Comparison of ENCODE assay signal across 13 cellular contexts in genomic region chr6:166365806-166366205, GRCh38. TPM values are rescaled to one million over a fixed set of nuclear protein-coding genes. Genes with fewer than 3 reads are reported as not detected.
A peak's percentile ranks its signal among the peaks of the same experiment; 100 is the strongest.
DNase-seq lines count a peak whose midpoint lies in the region; ATAC-seq, FAIRE-seq and TF ChIP-seq lines count a peak whose summit lies in the region.
"Had no signal": no experiment of that assay in that cellular context is flagged by ENCODE, and none has a peak within 500 bp of the region (broad histone marks: within the 10 kb centered on the region; RNA-seq: fewer than 3 reads in every experiment).

No MANE protein-coding gene starts in this region.

- no peak overlapping the region for H2BK15ac ChIP-seq in mesenchymal stem cell (ENCODE audit: low read depth, poor library complexity, severe bottlenecking)

- H3K9me3 ChIP-seq in left ventricle myocardium inferior (replicated peaks): no peaks in the 10 kb centered on the region
- no peaks in the 10 kb centered on the region for H3K9me3 ChIP-seq in GM12878 (replicated peaks; ENCODE audit: control insufficient read depth, insufficient read depth, low read length)
- H3K9me3 ChIP-seq in iPS-18a (ENCODE audit: control insufficient read depth, low read depth, low read length): no peaks in the 10 kb centered on the region
- no peaks in the 10 kb centered on the region for H3K9me3 ChIP-seq in mesenchymal stem cell (ENCODE audit: control insufficient read depth, low read length)
- H3K9me3 ChIP-seq: upper lobe of right lung had no signal

- H3K4me1 ChIP-seq in left ventricle myocardium inferior (peaks cover 94% of the 10 kb centered on the region), GM12878 (ENCODE audit: control insufficient read depth, insufficient read depth, low read length) (no peaks in the 10 kb centered on the region), iPS-18a (ENCODE audit: control insufficient read depth, low read depth, low read length) (peaks cover 28% of the 10 kb centered on the region), mesenchymal stem cell (ENCODE audit: control insufficient read depth, insufficient read depth, low read depth, low read length) (no peaks in the 10 kb centered on the region)
- H3K4me1 ChIP-seq: upper lobe of right lung had no signal

- no peak overlapping the region for H3K18ac ChIP-seq in mesenchymal stem cell (ENCODE audit: low read depth in 1 of 2, low read length in 2 of 2)

- no peak for TF ChIP-seq POLR2A in GM12878 (IDR thresholded peaks at IDR 0.05; ENCODE audit: low read depth, low read length)

- TF ChIP-seq CTCF in left ventricle myocardium inferior (IDR thresholded peaks at IDR 0.05; ENCODE audit: borderline replicate concordance): no peak
- TF ChIP-seq CTCF in GM12878 (IDR thresholded peaks at IDR 0.05 in 2 of 3, conservative IDR thresholded peaks at IDR 0.05 in 1 of 3; ENCODE audit: control insufficient read depth in 2 of 3, extremely low read depth in 1 of 3, insufficient read depth in 1 of 3, low read depth in 3 of 3, low read length in 3 of 3): no peak

- ATAC-seq in GM12878 (peak; percentile 21; the same call in 1 of the 3 replicates), HG03520 (IDR thresholded peaks at IDR 0.05; ENCODE audit: unreplicated experiment) (no peak), GM18511 (IDR thresholded peaks at IDR 0.05; ENCODE audit: unreplicated experiment) (no peak), HG02852 (IDR thresholded peaks at IDR 0.05; ENCODE audit: unreplicated experiment) (no peak)
- ATAC-seq: upper lobe of right lung had no signal

- H3K79me1 ChIP-seq in mesenchymal stem cell (replicated peaks; ENCODE audit: low read length, poor library complexity, severe bottlenecking): no peaks in the 10 kb centered on the region

- no peak overlapping the region for H4K91ac ChIP-seq in mesenchymal stem cell (ENCODE audit: low read length)

- no peak overlapping the region for H4K8ac ChIP-seq in mesenchymal stem cell (ENCODE audit: low read length)

- in situ Hi-C loops in GM12878 (cut with MboI): no loop called here

- H3K4me3 ChIP-seq in left ventricle myocardium inferior (no peak overlapping the region), GM12878 (no peak overlapping the region), iPS-18a (ENCODE audit: low read length) (peak overlapping the region; percentile 39), mesenchymal stem cell (ENCODE audit: insufficient read depth in 1 of 2, low read depth in 1 of 2, low read length in 2 of 2) (no peak overlapping the region)
- H3K4me3 ChIP-seq: upper lobe of right lung had no signal

- no peak for TF ChIP-seq RAD21 in GM12878 (IDR thresholded peaks at IDR 0.05; ENCODE audit: insufficient read depth, low read depth, low read length)

- CTCF ChIA-PET in GM12878 (lab: Yijun Ruan, JAX): interaction anchor here (2.1 kb wide), 1 partner anchor 15 kb away, joined by 11 read pairs; no protein-coding TSS in a partner anchor

- intact Hi-C loops in left ventricle myocardium inferior (cut with micrococcal nuclease): no loop called here
- intact Hi-C loops in cardiac septum (cut with DNase I): loop anchor here (2.0 kb wide), 1 partner anchor 17 kb away; the partner anchor contains the start of gene MPC1
- intact Hi-C loops in GM12878 (cut with micrococcal nuclease; ENCODE audit: unreplicated experiment): no loop called here

- H2BK120ac ChIP-seq in mesenchymal stem cell (ENCODE audit: low read depth, low read length): no peak overlapping the region

- no peak for DNase-seq in left ventricle myocardium inferior
- DNase-seq in cardiac septum (ENCODE audit: low spot score): no peak
- DNase-seq in GM12878 (ENCODE audit: low read depth, low spot score): no peak
- DNase-seq in mesenchymal stem cell: no peak
- DNase-seq: NCI-H1417 treated with DMSO at 0.1 percent for 48 hours, NCI-H69, SHP77, upper lobe of right lung had no signal

- no peaks in the 10 kb centered on the region for H3K27me3 ChIP-seq in left ventricle myocardium inferior (ENCODE audit: low read depth)
- no peaks in the 10 kb centered on the region for H3K27me3 ChIP-seq in GM12878 (replicated peaks in 1 of 2; ENCODE audit: control insufficient read depth in 2 of 2, insufficient read depth in 2 of 2, low read length in 1 of 2)
- H3K27me3 ChIP-seq in iPS-18a (ENCODE audit: control insufficient read depth, insufficient read depth, low read length): no peaks in the 10 kb centered on the region
- H3K27me3 ChIP-seq in mesenchymal stem cell (ENCODE audit: control insufficient read depth in 1 of 2, insufficient read depth in 1 of 2, low read length in 2 of 2): no peaks in the 10 kb centered on the region
- H3K27me3 ChIP-seq: upper lobe of right lung had no signal

- H3K9ac ChIP-seq in GM12878 (ENCODE audit: control insufficient read depth, insufficient read depth, low read length) (no peak overlapping the region), iPS-18a (ENCODE audit: low read length) (peak overlapping the region; percentile 52), mesenchymal stem cell (ENCODE audit: low read length) (no peak overlapping the region)

- no TSS peak for BruUV-seq in GM12878 (replicated peaks; lab: Mats Ljungman, UMichigan)

- H3K27ac ChIP-seq in left ventricle myocardium inferior (replicated peaks): peak overlapping the region; percentile 83
- no peak overlapping the region for H3K27ac ChIP-seq in GM12878 (ENCODE audit: control insufficient read depth, insufficient read depth)
- peak overlapping the region; percentile 80 for H3K27ac ChIP-seq in iPS-18a (ENCODE audit: low read length)
- H3K27ac ChIP-seq in mesenchymal stem cell (ENCODE audit: low read length, poor library complexity, severe bottlenecking): no peak overlapping the region
- H3K27ac ChIP-seq: upper lobe of right lung had no signal

- H3K14ac ChIP-seq in mesenchymal stem cell (ENCODE audit: low read length in 2 of 2): no peak overlapping the region

- H2BK5ac ChIP-seq in mesenchymal stem cell (ENCODE audit: low read depth, low read length, poor library complexity, severe bottlenecking): no peak overlapping the region

- H2BK12ac ChIP-seq in mesenchymal stem cell (ENCODE audit: low read length in 2 of 2): no peak overlapping the region

- H2AK5ac ChIP-seq in mesenchymal stem cell (ENCODE audit: low read length, severe bottlenecking): no peak overlapping the region

- no peaks in the 10 kb centered on the region for H3K79me2 ChIP-seq in GM12878 (ENCODE audit: control insufficient read depth, insufficient read depth, low read length)

- no peak overlapping the region for H3K4me2 ChIP-seq in GM12878 (ENCODE audit: control insufficient read depth, insufficient read depth)
- no peak overlapping the region for H3K4me2 ChIP-seq in mesenchymal stem cell (ENCODE audit: low read length, poor library complexity, severe bottlenecking)

- SMC1A ChIA-PET in GM12878 (lab: Charles Lee; ENCODE audit: uncharacterized antibody, unreplicated experiment): interaction anchor here (1.4 to 2.8 kb wide), 2 partner anchors 13 to 33 kb away, joined by 5 to 7 read pairs; no protein-coding TSS in a partner anchor

- H2AFZ ChIP-seq in GM12878 (ENCODE audit: control insufficient read depth, low read depth, low read length): no peak overlapping the region
- H2AFZ ChIP-seq in mesenchymal stem cell (ENCODE audit: low read depth, low read length): no peak overlapping the region

- 32% methylated on average over 6 of the region's 6 CpGs for WGBS in GM12878 (ENCODE audit: insufficient coverage, insufficient replicate concordance, low lambda C conversion rate, missing lambda C conversion rate)
- 83% methylated on average over 6 of the region's 6 CpGs for WGBS in mesenchymal stem cell

- H4K20me1 ChIP-seq in GM12878 (ENCODE audit: control insufficient read depth, insufficient read depth): no peaks in the 10 kb centered on the region

- TF ChIP-seq EP300 in GM12878 (IDR thresholded peaks at IDR 0.05; ENCODE audit: borderline replicate concordance in 1 of 2, control insufficient read depth in 1 of 2, low read depth in 2 of 2, low read length in 2 of 2): no peak

- FAIRE-seq in GM12878 (lab: Jason Lieb, UNC): no peak
- FAIRE-seq: HTR-8/SVneo had no signal

- no peak overlapping the region for H3K23ac ChIP-seq in mesenchymal stem cell (ENCODE audit: low read length in 2 of 2)

- H3K4ac ChIP-seq in mesenchymal stem cell (ENCODE audit: low read depth in 1 of 2, low read length in 2 of 2): no peak overlapping the region

- RAD21 ChIA-PET in GM12878 (lab: Charles Lee; ENCODE audit: unreplicated experiment): interaction anchor here (2.6 kb wide), 1 partner anchor 15 kb away, joined by 14 read pairs; no protein-coding TSS in a partner anchor

- POLR2A ChIA-PET in GM12878 (lab: Charles Lee): no interaction called here

- H3K36me3 ChIP-seq in left ventricle myocardium inferior: peaks cover 60% of the 10 kb centered on the region
- H3K36me3 ChIP-seq in GM12878 (ENCODE audit: control insufficient read depth in 2 of 2, insufficient read depth in 2 of 2, low read length in 1 of 2): peaks cover 2 to 18% of the 10 kb centered on the region in 2 experiments; a peak in 3 of 4 replicates
- no peaks in the 10 kb centered on the region for H3K36me3 ChIP-seq in iPS-18a (ENCODE audit: control insufficient read depth, low read depth, low read length)
- H3K36me3 ChIP-seq in mesenchymal stem cell (ENCODE audit: control insufficient read depth in 1 of 2, insufficient read depth in 2 of 2, low read depth in 1 of 2, low read length in 2 of 2): peaks cover 0 to 3% of the 10 kb centered on the region in 2 experiments

RNA-seq across cellular contexts. Expression of gene MPC1, which starts 16.9 kb away (rescaled TPM):
- total RNA-seq in left ventricle myocardium inferior (531 TPM), cardiac septum (396 TPM), GM12878 (2014; rRNA removed) (60.8 and 78.8 TPM in 2 replicates), GM12878 (2014; rRNA removed; fragmentation: Illumina TruSeq; extraction: Trizol) (76.1 and 76.7 TPM in 2 replicates), GM12878 (2021) (51.6 and 55.0 TPM in 2 replicates)
- 7.7 and 10.5 TPM in 2 replicates for total RNA-seq in GM12878 (2013; cell fraction: nucleolus; rRNA removed)
- polyA plus RNA-seq in GM12878 (2011; ENCODE audit: low read depth): 17.6 TPM
- polyA plus RNA-seq in GM12878 (2011; rRNA removed) (53.2 and 58.5 TPM in 2 replicates), GM12878 (2014; fragmentation: Illumina TruSeq; extraction: Trizol) (93.8 and 100 TPM in 2 replicates), GM12878 (2014; fragmentation: Nextera tagmentation; extraction: Ambion mirVana) (10 to 100 TPM; 81.5 to 97.0 TPM), GM12878 (2014; rRNA removed) (61.5 and 61.9 TPM in 2 replicates), GM12878 (2016; fragmentation: Nextera tagmentation; extraction: Ambion mirVana) (100 to 1,000 TPM; 173 to 177 TPM)
- 39.8 and 50.1 TPM in 2 replicates for polyA plus RNA-seq in GM12878 (2011; cell fraction: cytosol; rRNA removed)
- 25.9 and 30.5 TPM in 2 replicates for polyA plus RNA-seq in GM12878 (2011; cell fraction: nucleus; rRNA removed)
- polyA plus RNA-seq in GM12878 (2012): 35.1 and 37.5 TPM in 2 replicates
- polyA minus RNA-seq in GM12878 (2011; rRNA and poly(A)+ RNA removed): 16.5 and 20.0 TPM in 2 replicates
- 9.0 and 14.8 TPM in 2 replicates for polyA minus RNA-seq in GM12878 (2011; cell fraction: cytosol; rRNA and poly(A)+ RNA removed)
- 3.6 and 3.8 TPM in 2 replicates for polyA minus RNA-seq in GM12878 (2011; cell fraction: nucleus; rRNA and poly(A)+ RNA removed)
- 37.8 TPM for polyA plus RNA-seq in mesenchymal stem cell (2013, experiment 1 of 2)
- 40.1 TPM for polyA plus RNA-seq in mesenchymal stem cell (2013, experiment 2 of 2)

RNA-seq across cellular contexts. Expression of gene SFT2D1, which starts 23.5 kb away (rescaled TPM):
- 19.3 TPM for total RNA-seq in left ventricle myocardium inferior
- total RNA-seq in cardiac septum: 25.1 TPM
- total RNA-seq in GM12878 (2013; cell fraction: nucleolus; rRNA removed): 290 and 291 TPM in 2 replicates
- total RNA-seq in GM12878 (2014; rRNA removed): 105 and 145 TPM in 2 replicates
- total RNA-seq in GM12878 (2014; rRNA removed; fragmentation: Illumina TruSeq; extraction: Trizol): 69.5 and 73.7 TPM in 2 replicates
- 77.6 and 78.3 TPM in 2 replicates for total RNA-seq in GM12878 (2021)
- polyA plus RNA-seq in GM12878 (2011; ENCODE audit: low read depth): 55.2 TPM
- polyA plus RNA-seq in GM12878 (2011; rRNA removed): 279 and 281 TPM in 2 replicates
- 110 and 145 TPM in 2 replicates for polyA plus RNA-seq in GM12878 (2011; cell fraction: cytosol; rRNA removed)
- polyA plus RNA-seq in GM12878 (2011; cell fraction: nucleus; rRNA removed): 139 and 171 TPM in 2 replicates
- polyA plus RNA-seq in GM12878 (2012): 107 and 120 TPM in 2 replicates
- 92.6 and 100 TPM in 2 replicates for polyA plus RNA-seq in GM12878 (2014; fragmentation: Illumina TruSeq; extraction: Trizol)
- 100 to 1,000 TPM; 119 to 149 TPM for polyA plus RNA-seq in GM12878 (2014; fragmentation: Nextera tagmentation; extraction: Ambion mirVana)
- 110 and 130 TPM in 2 replicates for polyA plus RNA-seq in GM12878 (2014; rRNA removed)
- 100 to 1,000 TPM; 205 to 231 TPM for polyA plus RNA-seq in GM12878 (2016; fragmentation: Nextera tagmentation; extraction: Ambion mirVana)
- 79.8 and 81.2 TPM in 2 replicates for polyA minus RNA-seq in GM12878 (2011; rRNA and poly(A)+ RNA removed)
- 21.2 and 32.0 TPM in 2 replicates for polyA minus RNA-seq in GM12878 (2011; cell fraction: cytosol; rRNA and poly(A)+ RNA removed)
- 52.7 and 59.1 TPM in 2 replicates for polyA minus RNA-seq in GM12878 (2011; cell fraction: nucleus; rRNA and poly(A)+ RNA removed)
- polyA plus RNA-seq in mesenchymal stem cell (2013, experiment 1 of 2): 57.5 TPM
- polyA plus RNA-seq in mesenchymal stem cell (2013, experiment 2 of 2): 62.7 TPM

RNA-seq across cellular contexts. Expression of gene PRR18, which starts 57.6 kb away (rescaled TPM):
- total RNA-seq in left ventricle myocardium inferior (not detected), cardiac septum (0.13 TPM), GM12878 (2014; rRNA removed) (3.3 and 4.0 TPM in 2 replicates), GM12878 (2014; rRNA removed; fragmentation: Illumina TruSeq; extraction: Trizol) (1.2 and 1.3 TPM in 2 replicates), GM12878 (2021) (8.2 and 8.8 TPM in 2 replicates)
- total RNA-seq in GM12878 (2013; cell fraction: nucleolus; rRNA removed): 3.3 and 4.1 TPM in 2 replicates
- polyA plus RNA-seq in GM12878 (2011; ENCODE audit: low read depth): 1.0 TPM
- polyA plus RNA-seq in GM12878 (2011; rRNA removed) (2.0 and 2.5 TPM in 2 replicates), GM12878 (2014; fragmentation: Illumina TruSeq; extraction: Trizol) (1.9 and 2.1 TPM in 2 replicates), GM12878 (2014; fragmentation: Nextera tagmentation; extraction: Ambion mirVana) (under 1 TPM; 0.26 to 0.84 TPM), GM12878 (2014; rRNA removed) (3.6 and 4.1 TPM in 2 replicates), GM12878 (2016; fragmentation: Nextera tagmentation; extraction: Ambion mirVana) (under 1 TPM; 0.13 to 0.42 TPM)
- polyA plus RNA-seq in GM12878 (2011; cell fraction: cytosol; rRNA removed): 2.2 and 2.7 TPM in 2 replicates
- polyA plus RNA-seq in GM12878 (2011; cell fraction: nucleus; rRNA removed): 6.2 and 6.4 TPM in 2 replicates
- 2.1 and 3.7 TPM in 2 replicates for polyA plus RNA-seq in GM12878 (2012)
- 1.3 and 2.6 TPM in 2 replicates for polyA minus RNA-seq in GM12878 (2011; rRNA and poly(A)+ RNA removed)
- polyA minus RNA-seq in GM12878 (2011; cell fraction: cytosol; rRNA and poly(A)+ RNA removed): 1.0 and 2.3 TPM in 2 replicates
- polyA minus RNA-seq in GM12878 (2011; cell fraction: nucleus; rRNA and poly(A)+ RNA removed): 2.2 and 4.3 TPM in 2 replicates
- polyA plus RNA-seq in mesenchymal stem cell (2013, experiment 1 of 2): not detected
- not detected for polyA plus RNA-seq in mesenchymal stem cell (2013, experiment 2 of 2)
- total RNA-seq: upper lobe of right lung had no signal

Comparison
In these comparisons a context has a peak if more than half of its experiments do, and no peak if none do; other contexts are left out.
1. H3K27ac ChIP-seq: peak in left ventricle myocardium inferior (single experiment) and iPS-18a (single experiment); none in GM12878 (single experiment) and mesenchymal stem cell (single experiment).